Comparison of ENCODE assay signal across 21 cellular contexts in genomic region chr19:19151418-19151817, GRCh38. TPM values are rescaled to one million over a fixed set of nuclear protein-coding genes. Genes with fewer than 3 reads are reported as not detected.
DNase-seq lines count a peak whose midpoint lies in the region; ATAC-seq and TF ChIP-seq lines count a peak whose summit lies in the region.
"Had no signal": no experiment of that assay in that cellular context is flagged by ENCODE, and none has a peak within 500 bp of the region (broad histone marks: within the 10 kb centered on the region; RNA-seq: fewer than 3 reads in every experiment).

No MANE protein-coding gene starts in this region.

- TF ChIP-seq CTCF in nephron progenitor cell (IDR thresholded peaks at IDR 0.05) (no peak), lower lobe of right lung (IDR thresholded peaks at IDR 0.05) (no peak)

- ATAC-seq in GM18861 (IDR thresholded peaks at IDR 0.05; ENCODE audit: unreplicated experiment), result peak; percentile 51
- peak; percentile 54 for ATAC-seq in GM21737 (IDR thresholded peaks at IDR 0.05; ENCODE audit: unreplicated experiment)
- ATAC-seq in HG03558 (IDR thresholded peaks at IDR 0.05; ENCODE audit: extremely low read depth, unreplicated experiment), result peak; percentile 45
- ATAC-seq in HG03159 (IDR thresholded peaks at IDR 0.05; ENCODE audit: unreplicated experiment), result no peak
- ATAC-seq in HG03520 (IDR thresholded peaks at IDR 0.05; ENCODE audit: unreplicated experiment), result no peak
- no peak for ATAC-seq in lower lobe of right lung
- ATAC-seq: gastrocnemius medialis; naive thymus-derived CD8-positive, alpha-beta T cell; pancreas; stimulated activated naive CD8-positive, alpha-beta T cell treated with anti-CD3 and anti-CD28 coated beads, Interleukin-15, Interleukin-2, amounts not matched to agents 100 U/mL and 50 U/mL, for 24 hours had no signal

- H3K9me3 Mint-ChIP-seq in nephron progenitor cell, result no peaks in the 10 kb centered on the region
- H3K9me3 Mint-ChIP-seq: CD8-positive, alpha-beta memory T cell had no signal

- no peak overlapping the region for H3K4me3 ChIP-seq in lower lobe of right lung
- H3K4me3 ChIP-seq: gastrocnemius medialis, pancreas had no signal

- H3K27me3 Mint-ChIP-seq in nephron progenitor cell (ENCODE audit: low read depth, poor library complexity), result peaks cover 7% of the 10 kb centered on the region
- H3K27me3 Mint-ChIP-seq: CD8-positive, alpha-beta memory T cell; naive thymus-derived CD8-positive, alpha-beta T cell had no signal

- H3K4me1 ChIP-seq in lower lobe of right lung, result no peaks in the 10 kb centered on the region
- H3K4me1 ChIP-seq: gastrocnemius medialis, pancreas had no signal

- no peak overlapping the region for H3K27ac ChIP-seq in lower lobe of right lung
- H3K27ac ChIP-seq: gastrocnemius medialis, pancreas had no signal

- H3K27ac Mint-ChIP-seq in nephron progenitor cell, result peak overlapping the region; percentile 54

- H3K36me3 Mint-ChIP-seq in nephron progenitor cell (ENCODE audit: low read depth), result peaks cover 6% of the 10 kb centered on the region

- no peak overlapping the region for H3K4me3 Mint-ChIP-seq in nephron progenitor cell
- H3K4me3 Mint-ChIP-seq: CD8-positive, alpha-beta memory T cell; naive thymus-derived CD8-positive, alpha-beta T cell had no signal

- no peaks in the 10 kb centered on the region for H3K9me3 ChIP-seq in lower lobe of right lung
- H3K9me3 ChIP-seq: gastrocnemius medialis, pancreas had no signal

- peaks cover 33% of the 10 kb centered on the region for H3K36me3 ChIP-seq in lower lobe of right lung
- H3K36me3 ChIP-seq: pancreas had no signal

- no peaks in the 10 kb centered on the region for H3K27me3 ChIP-seq in lower lobe of right lung (ENCODE audit: low read depth)
- H3K27me3 ChIP-seq: gastrocnemius medialis, pancreas had no signal

- DNase-seq in nephron progenitor cell (no peak), middle frontal gyrus (ENCODE audit: extremely low spot score, low spot score) (no peak), lower lobe of right lung (no peak)
- DNase-seq: activated naive CD4-positive, alpha-beta T cell; CD8-positive, alpha-beta memory T cell; effector CD4-positive, alpha-beta T cell; gastrocnemius medialis; kidney; mammary epithelial cell; naive thymus-derived CD8-positive, alpha-beta T cell; NCI-H2171; NCI-H526; Right ventricle myocardium superior; stimulated activated naive CD8-positive, alpha-beta T cell treated with anti-CD3 and anti-CD28 coated beads, Interleukin-15, Interleukin-2, amounts not matched to agents 100 U/mL and 50 U/mL, for 24 hours; trophoblast cell had no signal

- intact Hi-C loops in lower lobe of right lung (cut with DNase I), result no loop called here

- H3K4me1 Mint-ChIP-seq in nephron progenitor cell, result no peaks in the 10 kb centered on the region
- H3K4me1 Mint-ChIP-seq: CD8-positive, alpha-beta memory T cell had no signal

RNA-seq across cellular contexts. Expression of gene TMEM161A, which starts 13.1 kb away (rescaled TPM):
- 28.1 TPM for total RNA-seq in lower lobe of right lung

RNA-seq across cellular contexts. Expression of gene MEF2B, which starts 18.6 kb away (rescaled TPM):
- total RNA-seq in lower lobe of right lung, result 2.7 TPM

RNA-seq across cellular contexts. Expression of gene BORCS8, which starts 40.5 kb away (rescaled TPM):
- total RNA-seq in lower lobe of right lung, result 29.4 TPM

RNA-seq across cellular contexts. Expression of gene RFXANK, which starts 40.6 kb away (rescaled TPM):
- 67.0 TPM for total RNA-seq in lower lobe of right lung

RNA-seq across cellular contexts. Expression of gene NR2C2AP, which starts 51.8 kb away (rescaled TPM):
- 12.9 TPM for total RNA-seq in lower lobe of right lung

Comparison
In these comparisons a context has a peak if more than half of its experiments do, and no peak if none do; other contexts are left out.
1. ATAC-seq: peak in GM18861 (single experiment), GM21737 (single experiment) and HG03558 (single experiment); none in HG03159 (single experiment), HG03520 (single experiment) and lower lobe of right lung (0 of 2).